ENCODE assay signal across 8 cellular contexts in the genomic region with DNA sequence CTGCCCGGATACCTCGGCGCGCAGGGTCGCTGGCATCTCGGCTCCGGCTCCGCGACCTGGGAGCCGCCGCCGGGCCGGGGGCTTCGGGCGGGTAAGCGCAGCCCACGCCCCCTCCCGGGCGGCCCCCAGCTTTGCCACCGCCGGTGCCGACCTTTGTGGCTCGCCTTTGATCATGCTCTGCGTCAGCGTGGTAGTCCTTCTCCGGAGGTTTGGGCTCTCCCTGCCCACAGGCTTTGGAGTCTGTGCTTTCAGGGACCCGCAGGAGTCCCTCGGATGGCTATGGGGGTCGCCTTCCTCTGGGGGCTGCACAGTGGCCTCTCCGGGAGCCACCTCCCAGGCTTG. TPM values are rescaled to one million over a fixed set of nuclear protein-coding genes. Genes with fewer than 3 reads are reported as not detected.
DNase-seq lines count a peak whose midpoint lies in the region; ATAC-seq and TF ChIP-seq lines count a peak whose summit lies in the region.

No MANE protein-coding gene starts in this region.

- POLR2A ChIA-PET in MCF 10A (lab: Yijun Ruan, JAX): interaction anchor here (1.0 kb wide), 1 partner anchor 130 kb away, joined by 3 read pairs; no protein-coding TSS in a partner anchor

- no peak overlapping the region for H3K27ac Mint-ChIP-seq in MCF 10A (ENCODE audit: low read depth, unreplicated experiment)
- no peak overlapping the region for H3K27ac Mint-ChIP-seq in natural killer cell

- H3K4me3 Mint-ChIP-seq in MCF 10A (ENCODE audit: unreplicated experiment) (peak overlapping the region; percentile 52), natural killer cell (peak overlapping the region; percentile 83)

- H3K4me1 Mint-ChIP-seq in MCF 10A (ENCODE audit: insufficient read depth, unreplicated experiment): peaks cover 8% of the 10 kb centered on the region
- H3K4me1 Mint-ChIP-seq in natural killer cell: peaks cover 5 to 17% of the 10 kb centered on the region in 2 donors

- H3K36me3 Mint-ChIP-seq in MCF 10A (ENCODE audit: insufficient read depth, unreplicated experiment): peaks cover 6% of the 10 kb centered on the region
- no peaks in the 10 kb centered on the region for H3K36me3 Mint-ChIP-seq in natural killer cell

- no peak for DNase-seq in GM12865 (ENCODE audit: low read depth)
- no peak for DNase-seq in MCF 10A (ENCODE audit: unreplicated experiment)
- DNase-seq in natural killer cell: no peak
- DNase-seq in NOMO-1 (lab: John Stamatoyannopoulos, UW; ENCODE audit: unreplicated experiment in 2 of 2): no peak
- no peak for DNase-seq in medulla oblongata (ENCODE audit: extremely low spot score)
- DNase-seq in UCSD-AML1 (lab: John Stamatoyannopoulos, UW; ENCODE audit: unreplicated experiment): no peak

- H3K9me3 Mint-ChIP-seq in MCF 10A (ENCODE audit: unreplicated experiment) (no peaks in the 10 kb centered on the region), natural killer cell (no peaks in the 10 kb centered on the region)

- ATAC-seq in HG03159 (IDR thresholded peaks at IDR 0.05; ENCODE audit: unreplicated experiment): peak; percentile 10
- peak in 1 of 3 donors; percentile 13 for ATAC-seq in natural killer cell
- ATAC-seq in GM21717 (IDR thresholded peaks at IDR 0.05; ENCODE audit: unreplicated experiment): no peak

- H3K4me3 ChIP-seq in GM12865 (ENCODE audit: low read depth, low read length): peak overlapping the region; percentile 33; the same call in 1 of the 2 replicates

- TF ChIP-seq CTCF in GM12865 (IDR thresholded peaks at IDR 0.05; ENCODE audit: insufficient read depth, low read depth, low read length, missing control alignments): peak; percentile 2
- TF ChIP-seq CTCF in MCF 10A (IDR thresholded peaks at IDR 0.05; ENCODE audit: unreplicated experiment): no peak
- no peak for TF ChIP-seq CTCF in natural killer cell (IDR thresholded peaks at IDR 0.05)

- intact Hi-C loops in MCF 10A (cut with micrococcal nuclease): loop anchor here (10.0 kb wide), 1 partner anchor 135 kb away; a partner anchor contains a TSS
- intact Hi-C loops in natural killer cell (cut with micrococcal nuclease): no loop called here

- no TSS peak for BruUV-seq in MCF 10A (replicated peaks; lab: Mats Ljungman, UMichigan)

- CTCF ChIA-PET in MCF 10A (lab: Yijun Ruan, JAX): interaction anchor here (1.1 to 1.4 kb wide), 2 partner anchors 10 to 13 kb away, joined by 4 to 6 read pairs; no protein-coding TSS in a partner anchor

- H3K27me3 Mint-ChIP-seq in MCF 10A (ENCODE audit: insufficient read depth, unreplicated experiment) (no peaks in the 10 kb centered on the region), natural killer cell (ENCODE audit: low read depth in 2 of 2) (peaks cover 0 to 5% of the 10 kb centered on the region in 2 donors)

RNA-seq across cellular contexts. Expression of a gene that starts 7.3 kb away (rescaled TPM):
- total RNA-seq in MCF 10A (2022) (125 and 152 TPM in 2 replicates), natural killer cell (10 to 100 TPM; 82.9 to 98.0 (median 94.3) TPM)

RNA-seq across cellular contexts. Expression of a gene that starts 39.7 kb away (rescaled TPM):
- total RNA-seq in MCF 10A (2022) (0.28 and 0.44 TPM in 2 replicates), natural killer cell (under 1 TPM in 2 of 3 donors, not detected in 1; 0.05 to 0.25 TPM)

RNA-seq across cellular contexts. Expression of a gene that starts 40.6 kb away (rescaled TPM):
- 0.42 and 0.68 TPM in 2 replicates for total RNA-seq in MCF 10A (2022)
- total RNA-seq in natural killer cell: under 1 TPM in 2 of 3 donors, not detected in 1; 0.49 to 0.95 TPM
